13 cellular contexts compared by ENCODE assay signal in the genomic region with DNA sequence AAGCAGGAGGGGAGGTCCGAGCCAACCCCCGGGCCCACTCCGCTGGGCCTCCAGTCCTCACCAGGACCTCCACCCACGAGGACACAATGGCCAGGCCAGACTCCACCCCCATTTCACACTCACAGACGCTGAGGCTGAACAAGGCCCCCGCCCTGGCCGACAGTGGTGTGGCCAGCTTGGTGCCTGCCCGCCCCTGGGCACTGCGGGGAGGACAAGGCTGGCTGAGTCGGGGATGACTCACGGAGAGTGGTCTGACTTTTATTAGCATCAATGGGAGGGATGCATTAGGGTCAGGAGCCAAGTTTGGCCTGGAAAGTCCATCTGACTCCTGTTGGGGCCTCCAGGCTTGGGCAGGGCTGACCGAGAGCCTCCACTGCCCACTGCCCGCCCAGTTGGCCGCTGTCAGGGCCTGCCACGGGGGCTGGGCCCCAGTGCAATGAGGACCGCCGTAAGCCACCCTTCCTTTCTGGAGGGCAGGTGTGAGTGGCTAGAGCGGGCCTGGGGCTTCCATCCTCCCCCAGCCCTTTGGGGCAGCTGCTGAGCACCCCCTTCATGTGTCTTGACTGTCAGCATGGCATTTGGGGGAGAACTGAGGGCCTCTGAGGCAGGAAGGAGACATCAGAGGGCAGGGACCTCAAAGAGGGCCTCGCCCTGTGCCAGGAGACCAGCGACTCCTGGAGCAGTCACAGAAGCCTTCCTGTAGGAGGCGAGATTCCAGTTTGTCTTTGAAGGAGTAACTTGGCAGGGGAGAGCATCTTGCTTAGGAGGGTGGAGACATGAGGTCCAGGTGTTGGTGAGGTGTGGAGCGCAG. TPM values are rescaled to one million over a fixed set of nuclear protein-coding genes. Genes with fewer than 3 reads are reported as not detected.
DNase-seq lines count a peak whose midpoint lies in the region; ATAC-seq and TF ChIP-seq lines count a peak whose summit lies in the region.
"Had no signal": no experiment of that assay in that cellular context is flagged by ENCODE, and none has a peak within 500 bp of the region (broad histone marks: within the 10 kb centered on the region; RNA-seq: fewer than 3 reads in every experiment).

No MANE protein-coding gene starts in this region.

- H3K9me3 ChIP-seq in heart right ventricle (peaks cover 0 to 4% (median 0%) of the 10 kb centered on the region in 11 donors), right cardiac atrium (ENCODE audit: control insufficient read depth, low read length) (no peaks in the 10 kb centered on the region), uterus (no peaks in the 10 kb centered on the region)

- H3K4me3 ChIP-seq in heart right ventricle (no peak overlapping the region), right cardiac atrium (ENCODE audit: low read length) (no peak overlapping the region), uterus (no peak overlapping the region)

- H3K27ac ChIP-seq in heart right ventricle (peak overlapping the region in 8 of 10 donors; percentile 34 to 92 (median 86)), right cardiac atrium (ENCODE audit: low read length) (peak overlapping the region; percentile 1), uterus (peak overlapping the region; percentile 86 to 96)
- H3K27ac ChIP-seq: HL-60 had no signal

- TF ChIP-seq POLR2A in uterus (IDR thresholded peaks at IDR 0.05), result no peak

- intact Hi-C loops in heart right ventricle (cut with DNase I) (loop anchor here in 3 of 10 donors (5.0 kb wide), 3 partner anchors 65 to 90 kb away; a partner anchor contains a TSS), Right ventricle myocardium inferior (cut with DNase I) (no loop called here), right cardiac atrium (cut with DNase I) (loop anchor here in 3 of 4 donors (5.0 to 10.0 kb wide), 3 partner anchors 55 to 90 kb away; a partner anchor contains a TSS), uterus (cut with DNase I; ENCODE audit: low total_unique reads) (loop anchor here (5.0 kb wide), 1 partner anchor 65 kb away; a partner anchor contains a TSS)

- H3K4me3 Mint-ChIP-seq in activated CD8-positive, alpha-beta T cell treated with anti-CD3 and anti-CD28 coated beads, Interleukin-2, amount 10 ng/mL, durations not matched to agents 7 days and 5 days, result no peak overlapping the region
- H3K4me3 Mint-ChIP-seq: B cell had no signal

- no peaks in the 10 kb centered on the region for H3K27me3 ChIP-seq in heart right ventricle
- no peaks in the 10 kb centered on the region for H3K27me3 ChIP-seq in right cardiac atrium (ENCODE audit: control insufficient read depth, insufficient read depth)
- H3K27me3 ChIP-seq in uterus, result no peaks in the 10 kb centered on the region

- H3K27me3 Mint-ChIP-seq in activated CD8-positive, alpha-beta T cell treated with anti-CD3 and anti-CD28 coated beads, Interleukin-2, amount 10 ng/mL, durations not matched to agents 7 days and 5 days (ENCODE audit: low read depth), result no peaks in the 10 kb centered on the region
- H3K27me3 Mint-ChIP-seq: B cell had no signal

- no peaks in the 10 kb centered on the region for H3K36me3 Mint-ChIP-seq in activated CD8-positive, alpha-beta T cell treated with anti-CD3 and anti-CD28 coated beads, Interleukin-2, amount 10 ng/mL, durations not matched to agents 7 days and 5 days (ENCODE audit: low read depth)

- TF ChIP-seq CTCF in heart right ventricle (IDR thresholded peaks at IDR 0.05) (no peak), uterus (IDR thresholded peaks at IDR 0.05) (no peak)

- peak in 1 of 2 donors; percentile 35 for DNase-seq in heart right ventricle
- DNase-seq in Right ventricle myocardium inferior (ENCODE audit: missing footprints), result no peak
- peak; percentile 61 for DNase-seq in astrocyte of the hippocampus (ENCODE audit: low read depth, low spot score)
- peak; percentile 73 to 80 (median 79) for DNase-seq in right cardiac atrium
- peak; percentile 67 to 80 for DNase-seq in uterus
- DNase-seq in activated CD8-positive, alpha-beta T cell treated with anti-CD3 and anti-CD28 coated beads, Interleukin-2, amount 10 ng/mL, durations not matched to agents 7 days and 5 days, result no peak
- DNase-seq in DMS53 (lab: John Stamatoyannopoulos, UW), result no peak
- DNase-seq: stimulated activated CD4-positive, alpha-beta T cell treated with anti-CD3 and anti-CD28 coated beads, Interleukin-2, amount 100 ng/mL, for 48 hours; T-helper 2 cell had no signal

- no peaks in the 10 kb centered on the region for H3K4me1 Mint-ChIP-seq in activated CD8-positive, alpha-beta T cell treated with anti-CD3 and anti-CD28 coated beads, Interleukin-2, amount 10 ng/mL, durations not matched to agents 7 days and 5 days (ENCODE audit: low read depth)
- H3K4me1 Mint-ChIP-seq: B cell had no signal

- CTCF ChIA-PET in activated CD8-positive, alpha-beta T cell treated with anti-CD3 and anti-CD28 coated beads, Interleukin-2, amount 10 ng/mL, durations not matched to agents 7 days and 5 days (lab: Charles Lee), result interaction anchor here (1.0 to 1.4 kb wide), 2 partner anchors 88 to 108 kb away, joined by 3 to 4 read pairs; a partner anchor contains a TSS

- WGBS in heart right ventricle, 2 donors, result 75 to 81% methylated on average over 22 of the region's 22 CpGs
- WGBS in right cardiac atrium, result 66% methylated on average over 22 of the region's 22 CpGs

- ATAC-seq in heart right ventricle (peak in 3 of 8 donors; percentile 1 to 4 (median 3)), Right ventricle myocardium inferior (no peak), right cardiac atrium (peak in 1 of 2 donors; percentile 45), HG03354 (IDR thresholded peaks at IDR 0.05; ENCODE audit: poor library complexity, severe bottlenecking, unreplicated experiment) (no peak)
- ATAC-seq in activated CD8-positive, alpha-beta T cell treated with anti-CD3 and anti-CD28 coated beads, Interleukin-2, amount 10 ng/mL, durations not matched to agents 7 days and 5 days, result no peak

- POLR2A ChIA-PET in activated CD8-positive, alpha-beta T cell treated with anti-CD3 and anti-CD28 coated beads, Interleukin-2, amount 10 ng/mL, durations not matched to agents 7 days and 5 days (lab: Charles Lee), result interaction anchor here (1.0 kb wide), 1 partner anchor 10 kb away, joined by 6 read pairs; a partner anchor contains a TSS

- no peaks in the 10 kb centered on the region for H3K9me3 Mint-ChIP-seq in activated CD8-positive, alpha-beta T cell treated with anti-CD3 and anti-CD28 coated beads, Interleukin-2, amount 10 ng/mL, durations not matched to agents 7 days and 5 days (ENCODE audit: insufficient read depth)
- H3K9me3 Mint-ChIP-seq: activated T-helper 2 cell treated with anti-CD3 and anti-CD28 coated beads, Interferon-gamma antibody, Interleukin-2, Interleukin-4, amounts not matched to agents 10 μg/mL and 5 μg/mL and 100 μg/mL, durations not matched to agents 14 hours and 24 hours and 36 hours had no signal

- H3K4me1 ChIP-seq in heart right ventricle (peaks cover 13 to 48% (median 31%) of the 10 kb centered on the region in 9 donors), right cardiac atrium (ENCODE audit: control insufficient read depth, insufficient read depth, low read length) (peaks cover 6% of the 10 kb centered on the region), uterus (peaks cover 13 to 28% of the 10 kb centered on the region in 2 donors)

- H3K36me3 ChIP-seq in heart right ventricle (no peaks in the 10 kb centered on the region), uterus (no peaks in the 10 kb centered on the region)

- no peak overlapping the region for H3K27ac Mint-ChIP-seq in activated CD8-positive, alpha-beta T cell treated with anti-CD3 and anti-CD28 coated beads, Interleukin-2, amount 10 ng/mL, durations not matched to agents 7 days and 5 days
- H3K27ac Mint-ChIP-seq: activated T-helper 2 cell treated with anti-CD3 and anti-CD28 coated beads, Interferon-gamma antibody, Interleukin-2, Interleukin-4, amounts not matched to agents 10 μg/mL and 5 μg/mL and 100 μg/mL, durations not matched to agents 14 hours and 24 hours and 36 hours; B cell had no signal

RNA-seq across cellular contexts. Expression of a gene that starts 10.6 kb away (rescaled TPM):
- 10 to 100 TPM; 16.0 to 26.9 (median 23.3) TPM for total RNA-seq in heart right ventricle
- polyA plus RNA-seq in heart right ventricle, result 10 to 100 TPM in 1 of 2 donors, 1 to 10 TPM in 1; 2.3 to 47.5 TPM
- total RNA-seq in Right ventricle myocardium inferior, result 15.0 TPM
- 10 to 100 TPM; 11.4 to 24.0 (median 14.3) TPM for total RNA-seq in right cardiac atrium
- 11.5 TPM for polyA plus RNA-seq in right cardiac atrium
- total RNA-seq in uterus, result 1 to 10 TPM in 2 of 4 donors, not detected in 2; 2.5 to 3.3 TPM
- 10 to 100 TPM; 39.7 to 47.0 TPM for total RNA-seq in activated CD8-positive, alpha-beta T cell treated with anti-CD3 and anti-CD28 coated beads, Interleukin-2, amount 10 ng/mL, durations not matched to agents 7 days and 5 days

RNA-seq across cellular contexts. Expression of a gene that starts 10.7 kb away (rescaled TPM):
- 10 to 100 TPM; 15.1 to 56.2 (median 31.1) TPM for total RNA-seq in heart right ventricle
- polyA plus RNA-seq in heart right ventricle, result 10 to 100 TPM in 1 of 2 donors, 1 to 10 TPM in 1; 2.6 to 73.4 TPM
- total RNA-seq in Right ventricle myocardium inferior, result 47.1 TPM
- 10 to 100 TPM in 3 of 4 donors, 1 to 10 TPM in 1; 3.9 to 24.2 (median 15.3) TPM for total RNA-seq in right cardiac atrium
- polyA plus RNA-seq in right cardiac atrium, result 13.4 TPM
- 1 to 10 TPM in 2 of 4 donors, not detected in 2; 1.7 to 1.8 TPM for total RNA-seq in uterus
- total RNA-seq in activated CD8-positive, alpha-beta T cell treated with anti-CD3 and anti-CD28 coated beads, Interleukin-2, amount 10 ng/mL, durations not matched to agents 7 days and 5 days, result 10 to 100 TPM; 37.1 to 43.2 TPM

RNA-seq across cellular contexts. Expression of a gene that starts 42.0 kb away (rescaled TPM):
- 1 to 10 TPM in 1 of 10 donors, under 1 TPM in 5, not detected in 4; 0.15 to 2.7 (median 0.29) TPM for total RNA-seq in heart right ventricle
- under 1 TPM; 0.16 to 0.22 TPM for polyA plus RNA-seq in heart right ventricle
- 0.24 TPM for total RNA-seq in Right ventricle myocardium inferior
- total RNA-seq in right cardiac atrium, result under 1 TPM in 3 of 4 donors, not detected in 1; 0.23 to 0.51 (median 0.35) TPM
- polyA plus RNA-seq in right cardiac atrium, result 0.20 TPM
- total RNA-seq in uterus, result 1 to 10 TPM in 3 of 4 donors, not detected in 1; 1.0 to 1.6 (median 1.5) TPM
- total RNA-seq in activated CD8-positive, alpha-beta T cell treated with anti-CD3 and anti-CD28 coated beads, Interleukin-2, amount 10 ng/mL, durations not matched to agents 7 days and 5 days, result under 1 TPM; 0.13 to 0.53 TPM

Comparison
In these comparisons a context has a peak if more than half of its experiments do, and no peak if none do; other contexts are left out.
1. DNase-seq: peak in astrocyte of the hippocampus (single experiment), right cardiac atrium (3 of 3) and uterus (2 of 2); none in Right ventricle myocardium inferior (single experiment), activated CD8-positive, alpha-beta T cell treated with anti-CD3 and anti-CD28 coated beads, Interleukin-2, amount 10 ng/mL, durations not matched to agents 7 days and 5 days (single experiment) and DMS53 (single experiment).
2. H3K27ac ChIP-seq: peak in every context shown above with its lines; median percentile 91 in uterus; 86 in heart right ventricle; 1 in right cardiac atrium.